8 cellular contexts compared by ENCODE assay signal in genomic region chr6:46170357-46171289, GRCh38. TPM values are rescaled to one million over a fixed set of nuclear protein-coding genes. Genes with fewer than 3 reads are reported as not detected.
DNase-seq lines count a peak whose midpoint lies in the region; ATAC-seq and TF ChIP-seq lines count a peak whose summit lies in the region.

Gene ENPP5 (minus strand): TSS chr6:46170980. CDS start chr6:46168262, 2,718 bp downstream.

- H3K36me3 Mint-ChIP-seq in activated CD8-positive, alpha-beta T cell treated with anti-CD3 and anti-CD28 coated beads for 36 hours (ENCODE audit: low read depth) = no peaks in the 10 kb centered on the region
- no peaks in the 10 kb centered on the region for H3K36me3 Mint-ChIP-seq in memory B cell

- H3K27ac Mint-ChIP-seq in activated CD8-positive, alpha-beta T cell treated with anti-CD3 and anti-CD28 coated beads for 36 hours = no peak within 1 kb of the TSS
- H3K27ac Mint-ChIP-seq in memory B cell = peak within 1 kb of the TSS; percentile 74

- peak; percentile 90 for ATAC-seq in GM18511 (IDR thresholded peaks at IDR 0.05; ENCODE audit: unreplicated experiment)
- peak; percentile 84 for ATAC-seq in HG02885 (IDR thresholded peaks at IDR 0.05; ENCODE audit: poor library complexity, unreplicated experiment)
- ATAC-seq in activated CD8-positive, alpha-beta T cell treated with anti-CD3 and anti-CD28 coated beads for 36 hours = peak; percentile 95
- peak; percentile 100 for ATAC-seq in memory B cell (ENCODE audit: low read depth)

- peaks cover 21% of the 10 kb centered on the region for H3K4me1 Mint-ChIP-seq in activated CD8-positive, alpha-beta T cell treated with anti-CD3 and anti-CD28 coated beads for 36 hours (ENCODE audit: low read depth)
- H3K4me1 Mint-ChIP-seq in memory B cell = peaks cover 8% of the 10 kb centered on the region

- no peak for TF ChIP-seq CTCF in activated CD8-positive, alpha-beta T cell treated with anti-CD3 and anti-CD28 coated beads for 36 hours (IDR thresholded peaks at IDR 0.05)

- CTCF ChIA-PET in activated CD8-positive, alpha-beta T cell treated with anti-CD3 and anti-CD28 coated beads for 36 hours (lab: Charles Lee) = interaction anchor here (0.7 to 1.5 kb wide), 2 partner anchors 81 to 749 kb away, joined by 3 to 5 read pairs; no protein-coding TSS in a partner anchor

- peak within 1 kb of the TSS; percentile 83 for H3K4me3 Mint-ChIP-seq in activated CD8-positive, alpha-beta T cell treated with anti-CD3 and anti-CD28 coated beads for 36 hours
- H3K4me3 Mint-ChIP-seq in memory B cell = peak within 1 kb of the TSS; percentile 89

- H3K9me3 Mint-ChIP-seq in activated CD8-positive, alpha-beta T cell treated with anti-CD3 and anti-CD28 coated beads for 36 hours = no peaks in the 10 kb centered on the region
- no peaks in the 10 kb centered on the region for H3K9me3 Mint-ChIP-seq in memory B cell

- peaks cover 10% of the 10 kb centered on the region for H3K27me3 Mint-ChIP-seq in activated CD8-positive, alpha-beta T cell treated with anti-CD3 and anti-CD28 coated beads for 36 hours
- H3K27me3 Mint-ChIP-seq in memory B cell = no peaks in the 10 kb centered on the region

- intact Hi-C loops in activated CD8-positive, alpha-beta T cell treated with anti-CD3 and anti-CD28 coated beads for 36 hours (cut with micrococcal nuclease) = loop anchor here (2.0 kb wide), 1 partner anchor 42 kb away; the partner anchor contains the start of gene ENPP4

- DNase-seq in NCI-H2107 treated with DMSO at 0.1 percent for 48 hours (lab: John Stamatoyannopoulos, UW; ENCODE audit: unreplicated experiment) = peak; percentile 75
- DNase-seq in activated CD8-positive, alpha-beta T cell treated with anti-CD3 and anti-CD28 coated beads for 36 hours = peak; percentile 88
- DNase-seq in effector CD4-positive, alpha-beta T cell = peak; percentile 34
- DNase-seq in memory B cell (ENCODE audit: low spot score in 2 of 2) = peak; percentile 53 to 64
- DNase-seq in stimulated activated CD4-positive, alpha-beta T cell treated with anti-CD3 and anti-CD28 coated beads, TNF-alpha, amount 100 ng/mL, for 24 hours (ENCODE audit: low read depth in 3 of 3) = peak; percentile 19 to 56 (median 21)
- no peak for DNase-seq in HCEC 1CT

- POLR2A ChIA-PET in activated CD8-positive, alpha-beta T cell treated with anti-CD3 and anti-CD28 coated beads for 36 hours (lab: Charles Lee) = interaction anchor here (0.6 kb wide), 1 partner anchor 440 kb away, joined by 3 read pairs; no protein-coding TSS in a partner anchor

RNA-seq across cellular contexts. Expression of gene ENPP5, which starts in this region (rescaled TPM):
- under 1 TPM; 0.40 to 0.68 TPM for total RNA-seq in activated CD8-positive, alpha-beta T cell treated with anti-CD3 and anti-CD28 coated beads for 36 hours

Comparison
In these comparisons a context has a peak if more than half of its experiments do, and no peak if none do; other contexts are left out.
1. Peak in DNase-seq and ATAC-seq in activated CD8-positive, alpha-beta T cell treated with anti-CD3 and anti-CD28 coated beads for 36 hours; RNA of the gene not detected or under 1 TPM.